In the genomic region with DNA sequence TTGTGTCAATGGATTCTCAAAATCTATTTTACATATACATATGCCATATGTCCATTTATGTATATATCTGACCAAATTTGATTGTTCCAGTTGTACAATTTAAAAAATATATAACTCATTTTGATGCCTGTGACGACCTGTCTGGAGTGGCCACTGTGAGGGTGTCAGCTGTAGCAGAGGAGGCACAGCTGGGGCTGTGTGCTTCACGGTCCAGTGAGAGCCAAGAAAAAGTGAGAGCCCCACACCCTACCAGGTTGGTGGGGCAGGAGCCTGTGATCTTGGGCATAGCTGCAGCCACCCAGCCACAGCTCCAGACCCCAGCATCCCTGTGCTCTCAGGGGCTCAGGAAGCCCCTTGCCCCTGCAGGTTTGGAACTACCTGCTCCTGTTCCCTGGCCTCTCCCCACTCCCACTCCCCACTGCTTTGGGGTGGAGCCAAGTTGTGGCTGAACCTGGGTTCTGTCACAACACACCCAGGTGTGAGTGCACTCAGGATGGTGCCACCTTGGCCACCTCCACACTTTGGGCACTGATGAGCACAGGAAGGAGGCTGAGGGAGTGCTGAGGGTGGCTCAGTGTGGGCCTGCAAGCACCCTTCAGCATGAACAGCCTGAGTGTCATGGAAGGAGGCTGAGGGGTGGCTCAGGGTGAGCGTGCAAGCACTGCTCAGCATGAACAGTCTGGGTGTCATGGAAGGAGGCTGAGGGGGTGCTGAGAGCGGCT, we compare ENCODE assay signal across 14 cellular contexts.
DNase-seq lines count a peak whose midpoint lies in the region; ATAC-seq and TF ChIP-seq lines count a peak whose summit lies in the region.
"Had no signal": no experiment of that assay in that cellular context is flagged by ENCODE, and none has a peak within 500 bp of the region (broad histone marks: within the 10 kb centered on the region; RNA-seq: fewer than 3 reads in every experiment).

No MANE protein-coding gene starts in this region.

- TF ChIP-seq RAD21 in Ishikawa (IDR thresholded peaks at IDR 0.05; ENCODE audit: low read depth), result 0 out of 2 replicates have a peak, but pooled peaks have one; percentile 7

- intact Hi-C loops in posterior vena cava (cut with DNase I), result no loop called here
- intact Hi-C loops in aorta (cut with DNase I), result no loop called here

- H3K27ac ChIP-seq in aorta (ENCODE audit: low read depth in 1 of 2, low read length in 2 of 2) (no peak overlapping the region), coronary artery (no peak overlapping the region)
- H3K27ac ChIP-seq: GM23248 had no signal

- peak; percentile 22 for ATAC-seq in aorta (ENCODE audit: low FRiP score)
- ATAC-seq in HG03457 (IDR thresholded peaks at IDR 0.05; ENCODE audit: unreplicated experiment), result no peak
- ATAC-seq: GM12878, HCT116 had no signal

- H3K4me3 ChIP-seq in aorta (ENCODE audit: low read length in 2 of 2) (no peak overlapping the region), coronary artery (no peak overlapping the region)
- H3K4me3 ChIP-seq: GM12878, GM23248 had no signal

- 77 to 80% methylated on average over 4 of the region's 4 CpGs for WGBS in aorta, 2 donors

- peak; percentile 4 for DNase-seq in UCSD-AML1 (lab: John Stamatoyannopoulos, UW; ENCODE audit: unreplicated experiment)
- peak; percentile 62 for DNase-seq in posterior vena cava (ENCODE audit: low spot score)
- DNase-seq in aorta, result no peak
- no peak for DNase-seq in coronary artery (ENCODE audit: low spot score)
- DNase-seq in RPMI8226, result no peak
- DNase-seq: ACHN; C1 segment of cervical spinal cord; CD4-positive, alpha-beta T cell; DMS79; GM23248 had no signal

- TF ChIP-seq EP300 in Ishikawa (IDR thresholded peaks at IDR 0.05; ENCODE audit: borderline replicate concordance), result peak; percentile 75

- no peaks in the 10 kb centered on the region for H3K4me1 ChIP-seq in aorta (ENCODE audit: control insufficient read depth in 1 of 2, insufficient read depth in 2 of 2, low read length in 2 of 2)

- H3K9me3 ChIP-seq in aorta (ENCODE audit: control insufficient read depth, low read length), result peaks cover 2% of the 10 kb centered on the region

- no peaks in the 10 kb centered on the region for H3K36me3 ChIP-seq in aorta (ENCODE audit: control insufficient read depth in 1 of 2, insufficient read depth in 2 of 2, low read length in 1 of 2)

- TF ChIP-seq CTCF in coronary artery (IDR thresholded peaks at IDR 0.05), result no peak

- H3K27me3 ChIP-seq in aorta (ENCODE audit: control insufficient read depth in 1 of 2, insufficient read depth in 2 of 2, low read length in 1 of 2), result no peaks in the 10 kb centered on the region

TF ChIP-seq in Ishikawa, 13 proteins besides CTCF, POLR2A, EP300 and RAD21:
- TF ChIP-seq YY1 (IDR thresholded peaks at IDR 0.05; ENCODE audit: low read depth) (0 out of 2 replicates have a peak, but pooled peaks have one; percentile 29), ZBTB7A (IDR thresholded peaks at IDR 0.05; ENCODE audit: low read depth) (peak; percentile 38; the same call in 1 of the 2 replicates), CREB1 (IDR thresholded peaks at IDR 0.05; ENCODE audit: low read depth) (no peak), TEAD4 (IDR thresholded peaks at IDR 0.05) (no peak), NFIC (IDR thresholded peaks at IDR 0.05) (peak; percentile 46; the same call in 1 of the 2 replicates), TCF12 (IDR thresholded peaks at IDR 0.05; ENCODE audit: low read depth) (peak; percentile 70), TAF1 (IDR thresholded peaks at IDR 0.05; ENCODE audit: low read depth) (no peak), FOXM1 (IDR thresholded peaks at IDR 0.05; ENCODE audit: borderline replicate concordance, low read depth) (peak; percentile 54; the same call in 1 of the 2 replicates)
- TF ChIP-seq, protein P1, sequence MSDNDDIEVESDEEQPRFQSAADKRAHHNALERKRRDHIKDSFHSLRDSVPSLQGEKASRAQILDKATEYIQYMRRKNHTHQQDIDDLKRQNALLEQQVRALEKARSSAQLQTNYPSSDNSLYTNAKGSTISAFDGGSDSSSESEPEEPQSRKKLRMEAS (IDR thresholded peaks at IDR 0.05), result peak; percentile 38; the same call in 1 of the 2 replicates

Comparison
In these comparisons a context has a peak if more than half of its experiments do, and no peak if none do; other contexts are left out.
1. DNase-seq: peak in UCSD-AML1 (single experiment) and posterior vena cava (single experiment); none in aorta (0 of 2), coronary artery (single experiment) and RPMI8226 (single experiment).